In the genomic region with DNA sequence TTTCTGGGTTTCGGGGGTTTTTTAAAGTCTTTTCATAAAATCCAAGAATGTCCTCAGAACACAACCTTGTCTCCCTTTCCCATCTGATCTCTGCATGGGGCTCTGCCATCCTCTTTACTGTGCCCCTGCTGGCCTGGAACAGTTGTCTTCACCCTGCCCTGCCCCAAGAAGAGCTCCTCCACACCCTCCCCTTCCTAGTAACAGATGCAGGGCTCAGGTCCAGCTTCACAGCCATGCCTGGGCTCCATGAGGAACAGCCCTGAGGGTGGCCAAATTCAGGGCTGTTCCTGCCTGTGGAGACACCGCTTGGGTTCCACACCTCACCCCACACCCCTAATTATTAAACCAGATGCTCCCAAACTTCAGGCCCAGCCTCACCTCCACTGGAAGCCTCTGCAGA, we compare ENCODE assay signal across 1 cellular context.
TF ChIP-seq lines count a peak whose summit lies in the region.

No MANE protein-coding gene starts in this region.

TF ChIP-seq in SK-N-SH treated with all-trans-retinoic acid at 6 μM for 48 hours, 23 proteins besides CTCF, POLR2A, EP300 and RAD21 (continued from another document):
- TF ChIP-seq, protein P1, sequence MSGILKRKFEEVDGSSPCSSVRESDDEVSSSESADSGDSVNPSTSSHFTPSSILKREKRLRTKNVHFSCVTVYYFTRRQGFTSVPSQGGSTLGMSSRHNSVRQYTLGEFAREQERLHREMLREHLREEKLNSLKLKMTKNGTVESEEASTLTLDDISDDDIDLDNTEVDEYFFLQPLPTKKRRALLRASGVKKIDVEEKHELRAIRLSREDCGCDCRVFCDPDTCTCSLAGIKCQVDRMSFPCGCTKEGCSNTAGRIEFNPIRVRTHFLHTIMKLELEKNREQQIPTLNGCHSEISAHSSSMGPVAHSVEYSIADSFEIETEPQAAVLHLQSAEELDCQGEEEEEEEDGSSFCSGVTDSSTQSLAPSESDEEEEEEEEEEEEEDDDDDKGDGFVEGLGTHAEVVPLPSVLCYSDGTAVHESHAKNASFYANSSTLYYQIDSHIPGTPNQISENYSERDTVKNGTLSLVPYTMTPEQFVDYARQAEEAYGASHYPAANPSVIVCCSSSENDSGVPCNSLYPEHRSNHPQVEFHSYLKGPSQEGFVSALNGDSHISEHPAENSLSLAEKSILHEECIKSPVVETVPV (CRISPR knock-in tag; IDR thresholded peaks at IDR 0.05): no peak
- TF ChIP-seq ZC3H10 (CRISPR knock-in tag; IDR thresholded peaks at IDR 0.05) (no peak), ARNTL (CRISPR knock-in tag; IDR thresholded peaks at IDR 0.05; ENCODE audit: borderline replicate concordance, low read depth) (no peak)
